ENCODE assay signal across 12 cellular contexts in genomic region chr7:44029433-44029832, GRCh38. TPM values are rescaled to one million over a fixed set of nuclear protein-coding genes. Genes with fewer than 3 reads are reported as not detected.
"Had no signal": no experiment of that assay in that cellular context is flagged by ENCODE, and none has a peak within 500 bp of the region (broad histone marks: within the 10 kb centered on the region; RNA-seq: fewer than 3 reads in every experiment).

No MANE protein-coding gene starts in this region.

RNA-seq across cellular contexts. Expression of gene SPDYE1, which starts 31.7 kb away (rescaled TPM):
- total RNA-seq: activated CD4-positive, alpha-beta memory T cell treated with anti-CD3 and anti-CD28 coated beads, Interleukin-2, amount 10 ng/mL, durations not matched to agents 7 days and 5 days; activated CD4-positive, alpha-beta T cell treated with anti-CD3 and anti-CD28 coated beads for 36 hours; activated CD4-positive, alpha-beta T cell treated with anti-CD3 and anti-CD28 coated beads, Interleukin-2, amount 10 ng/mL, durations not matched to agents 7 days and 5 days; activated CD8-positive, alpha-beta T cell treated with anti-CD3 and anti-CD28 coated beads, Interleukin-2, amount 10 ng/mL, durations not matched to agents 7 days and 5 days; activated T-helper 2 cell treated with anti-CD3 and anti-CD28 coated beads, Interferon-gamma antibody, Interleukin-2, Interleukin-4, amounts not matched to agents 10 μg/mL and 5 μg/mL and 100 μg/mL, durations not matched to agents 14 hours and 24 hours and 36 hours; ascending aorta; bronchial epithelial cell; cardiac muscle cell; T-cell; T-helper 1 cell treated with Interleukin-12 subunit alpha and Interleukin-12 subunit beta and Interleukin-4 antibody, amounts not matched to agents 30 ng/mL and 1 ng/mL, for 36 hours; T-helper 2 cell treated with Interferon-gamma antibody and Interleukin-4, amounts not matched to agents 100 ng/mL and 5 ng/mL, for 36 hours; WTC11 had no signal

RNA-seq across cellular contexts. Expression of gene PGAM2, which starts 35.9 kb away (rescaled TPM):
- total RNA-seq: activated CD4-positive, alpha-beta T cell treated with anti-CD3 and anti-CD28 coated beads for 36 hours; ascending aorta had no signal
